2 cellular contexts compared by ENCODE assay signal in genomic region chr5:958701-959571, GRCh38.
TF ChIP-seq lines count a peak whose summit lies in the region.

No MANE protein-coding gene starts in this region.

TF ChIP-seq in SK-N-SH, 30 proteins besides CTCF, POLR2A, EP300 and RAD21:
- TF ChIP-seq USF1 (IDR thresholded peaks at IDR 0.05; ENCODE audit: borderline replicate concordance, low read depth) (peak; percentile 24; the same call in 1 of the 2 replicates), NFIC (IDR thresholded peaks at IDR 0.05; ENCODE audit: borderline replicate concordance) (peak; percentile 54), SMC3 (IDR thresholded peaks at IDR 0.05; ENCODE audit: low read depth, low read length) (no peak), ZBTB33 (IDR thresholded peaks at IDR 0.05; ENCODE audit: borderline replicate concordance, low read depth) (no peak), EZH2phosphoT487 (IDR thresholded peaks at IDR 0.05; ENCODE audit: borderline replicate concordance, low read depth) (no peak)

TF ChIP-seq in SK-N-SH treated with all-trans-retinoic acid at 6 μM for 48 hours, 23 proteins besides CTCF, POLR2A, EP300 and RAD21 (continued from another document):
- TF ChIP-seq RARB (CRISPR knock-in tag; IDR thresholded peaks at IDR 0.05), result no peak
- no peak for TF ChIP-seq CREB5 (CRISPR knock-in tag; IDR thresholded peaks at IDR 0.05; ENCODE audit: low read depth)
- TF ChIP-seq SNAI2 (CRISPR knock-in tag; IDR thresholded peaks at IDR 0.05), result no peak
- no peak for TF ChIP-seq ESRRG (CRISPR knock-in tag; IDR thresholded peaks at IDR 0.05)
- no peak for TF ChIP-seq CSRNP3 (CRISPR knock-in tag; IDR thresholded peaks at IDR 0.05)
- TF ChIP-seq ZFP3 (CRISPR knock-in tag; IDR thresholded peaks at IDR 0.05), result no peak
- TF ChIP-seq TOX (CRISPR knock-in tag; IDR thresholded peaks at IDR 0.05; ENCODE audit: borderline replicate concordance), result no peak
- TF ChIP-seq ZC3H10 (CRISPR knock-in tag; IDR thresholded peaks at IDR 0.05), result no peak
- no peak for TF ChIP-seq POU6F1 (CRISPR knock-in tag; IDR thresholded peaks at IDR 0.05; ENCODE audit: borderline replicate concordance, low read depth)
- TF ChIP-seq ZNF70 (CRISPR knock-in tag; IDR thresholded peaks at IDR 0.05), result no peak
- TF ChIP-seq ZNF565 (CRISPR knock-in tag; conservative IDR thresholded peaks at IDR 0.05; ENCODE audit: low read depth), result no peak
- no peak for TF ChIP-seq BACH2 (CRISPR knock-in tag; IDR thresholded peaks at IDR 0.05; ENCODE audit: borderline replicate concordance)
- no peak for TF ChIP-seq TCF4 (CRISPR knock-in tag; IDR thresholded peaks at IDR 0.05; ENCODE audit: borderline replicate concordance)
- no peak for TF ChIP-seq OSR1 (CRISPR knock-in tag; IDR thresholded peaks at IDR 0.05)
- TF ChIP-seq PATZ1 (CRISPR knock-in tag; IDR thresholded peaks at IDR 0.05; ENCODE audit: borderline replicate concordance), result no peak
